In the genomic region with DNA sequence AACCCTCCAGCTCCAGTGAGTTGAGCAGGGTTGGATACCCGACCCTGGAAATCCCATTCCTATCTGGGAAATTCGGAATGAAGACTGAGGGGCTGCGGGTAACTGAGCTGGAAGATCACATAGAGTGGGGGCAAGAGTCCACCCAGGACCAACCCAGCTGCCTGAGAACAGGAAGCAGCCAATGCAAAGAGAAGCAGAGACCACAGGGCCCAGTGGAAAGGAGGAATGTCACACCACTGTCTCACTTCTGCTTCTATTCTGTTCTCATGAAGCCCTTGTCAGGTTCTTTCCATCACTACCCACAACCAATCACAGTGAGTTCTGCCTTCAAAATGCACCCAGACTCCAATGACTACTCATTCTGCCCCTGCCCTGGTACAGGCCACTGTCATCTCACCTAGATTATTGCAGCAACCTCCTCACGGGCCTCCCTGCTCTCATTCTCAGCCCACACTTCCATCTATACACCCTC, we compare ENCODE assay signal across 16 cellular contexts. TPM values are rescaled to one million over a fixed set of nuclear protein-coding genes. Genes with fewer than 3 reads are reported as not detected.
DNase-seq lines count a peak whose midpoint lies in the region; ATAC-seq, FAIRE-seq and TF ChIP-seq lines count a peak whose summit lies in the region.
"Had no signal": no experiment of that assay in that cellular context is flagged by ENCODE, and none has a peak within 500 bp of the region (broad histone marks: within the 10 kb centered on the region; RNA-seq: fewer than 3 reads in every experiment).

No MANE protein-coding gene starts in this region.

- in situ Hi-C loops in GM13977 (cut with MboI; ENCODE audit: low pct_unique_long_range_greater_than_20kb, low sequenced_read_pairs, unreplicated experiment), result no loop called here

- H3K36me3 ChIP-seq in body of pancreas (replicated peaks in 1 of 2; ENCODE audit: insufficient read depth in 1 of 2, low read depth in 2 of 2), result no peaks in the 10 kb centered on the region
- H3K36me3 ChIP-seq: breast epithelium had no signal

- no peak overlapping the region for H3K27ac ChIP-seq in caudate nucleus (ENCODE audit: low read depth, low read length)
- H3K27ac ChIP-seq in body of pancreas, result no peak overlapping the region
- H3K27ac ChIP-seq: breast epithelium, heart right ventricle had no signal

- intact Hi-C loops in body of pancreas (cut with DNase I), result no loop called here

- no peak for TF ChIP-seq POLR2A in H54 (IDR thresholded peaks at IDR 0.05; ENCODE audit: low read depth, low read length)
- no peak for TF ChIP-seq POLR2A in body of pancreas (IDR thresholded peaks at IDR 0.05)

- ATAC-seq in GM19324 (IDR thresholded peaks at IDR 0.05; ENCODE audit: low FRiP score, unreplicated experiment) (peak; percentile 73), HG03045 (IDR thresholded peaks at IDR 0.05; ENCODE audit: unreplicated experiment) (peak; percentile 47), body of pancreas (no peak)
- ATAC-seq: heart right ventricle, WTC11 had no signal

- H3K27me3 Mint-ChIP-seq in endothelial cell (ENCODE audit: unreplicated experiment), result peaks cover 3% of the 10 kb centered on the region
- H3K27me3 Mint-ChIP-seq: CD4-positive, alpha-beta T cell had no signal

- no peaks in the 10 kb centered on the region for H3K27me3 ChIP-seq in body of pancreas
- H3K27me3 ChIP-seq: breast epithelium, heart right ventricle, MG63 had no signal

- H3K36me3 Mint-ChIP-seq in endothelial cell (ENCODE audit: low read depth, unreplicated experiment), result peaks cover 4% of the 10 kb centered on the region
- H3K36me3 Mint-ChIP-seq: WTC11 had no signal

- DNase-seq in GM13977 (ENCODE audit: low spot score) (peak; percentile 78), endothelial cell (ENCODE audit: low spot score) (no peak), NOMO-1 treated with DMSO at 0.1 percent for 48 hours (lab: John Stamatoyannopoulos, UW; ENCODE audit: unreplicated experiment) (no peak), H54 (ENCODE audit: insufficient read length, low spot score) (no peak), caudate nucleus (lab: John Stamatoyannopoulos, UW) (no peak), body of pancreas (no peak)
- DNase-seq: heart right ventricle, MG63, NCI-H526, SHP77 treated with DMSO at 0.1 percent for 48 hours had no signal

- WGBS in body of pancreas, 2 donors, result 74 to 83% methylated on average over 4 of the region's 4 CpGs

- no peaks in the 10 kb centered on the region for H3K4me1 Mint-ChIP-seq in endothelial cell (ENCODE audit: unreplicated experiment)

- peak overlapping the region; percentile 3 for H3K27ac Mint-ChIP-seq in endothelial cell (ENCODE audit: unreplicated experiment)
- H3K27ac Mint-ChIP-seq: CD4-positive, alpha-beta T cell; WTC11 had no signal

- no peak for TF ChIP-seq CTCF in GM13977 (IDR thresholded peaks at IDR 0.05; ENCODE audit: extremely low read depth, insufficient read depth, missing control alignments)
- TF ChIP-seq CTCF in endothelial cell (IDR thresholded peaks at IDR 0.05; ENCODE audit: unreplicated experiment), result no peak
- TF ChIP-seq CTCF in body of pancreas (IDR thresholded peaks at IDR 0.05), result no peak

- H3K4me3 Mint-ChIP-seq in endothelial cell (ENCODE audit: unreplicated experiment), result no peak overlapping the region
- H3K4me3 Mint-ChIP-seq: CD4-positive, alpha-beta T cell; WTC11 had no signal

- no peak overlapping the region for H3K4me3 ChIP-seq in body of pancreas
- H3K4me3 ChIP-seq: breast epithelium, heart right ventricle, MG63 had no signal

- peaks cover 4% of the 10 kb centered on the region for H3K4me1 ChIP-seq in body of pancreas
- H3K4me1 ChIP-seq: breast epithelium had no signal

- H3K9me3 ChIP-seq in body of pancreas, result no peaks in the 10 kb centered on the region
- H3K9me3 ChIP-seq: breast epithelium, heart right ventricle, MG63 had no signal

- no peak for FAIRE-seq in H54 (lab: Jason Lieb, UNC)

- H3K9me3 Mint-ChIP-seq in endothelial cell (ENCODE audit: unreplicated experiment), result no peaks in the 10 kb centered on the region
- H3K9me3 Mint-ChIP-seq: CD4-positive, alpha-beta T cell; WTC11 had no signal

RNA-seq across cellular contexts. Expression of a gene that starts 15.3 kb away (rescaled TPM):
- 29.5 TPM for total RNA-seq in endothelial cell (ENCODE audit: unreplicated experiment)
- 10 to 100 TPM; 11.9 to 21.1 TPM for total RNA-seq in body of pancreas

RNA-seq across cellular contexts. Expression of a gene that starts 27.5 kb away (rescaled TPM):
- total RNA-seq in endothelial cell (ENCODE audit: unreplicated experiment) (271 TPM), body of pancreas (100 to 1,000 TPM in 1 of 2 donors, 10 to 100 TPM in 1; 90.3 to 118 TPM)

RNA-seq across cellular contexts. Expression of a gene that starts 40.0 kb away (rescaled TPM):
- not detected for total RNA-seq in endothelial cell (ENCODE audit: unreplicated experiment)
- not detected for total RNA-seq in body of pancreas
- total RNA-seq: breast epithelium; CD4-positive, alpha-beta T cell; heart right ventricle; liver; WTC11 had no signal
